In the genomic region with DNA sequence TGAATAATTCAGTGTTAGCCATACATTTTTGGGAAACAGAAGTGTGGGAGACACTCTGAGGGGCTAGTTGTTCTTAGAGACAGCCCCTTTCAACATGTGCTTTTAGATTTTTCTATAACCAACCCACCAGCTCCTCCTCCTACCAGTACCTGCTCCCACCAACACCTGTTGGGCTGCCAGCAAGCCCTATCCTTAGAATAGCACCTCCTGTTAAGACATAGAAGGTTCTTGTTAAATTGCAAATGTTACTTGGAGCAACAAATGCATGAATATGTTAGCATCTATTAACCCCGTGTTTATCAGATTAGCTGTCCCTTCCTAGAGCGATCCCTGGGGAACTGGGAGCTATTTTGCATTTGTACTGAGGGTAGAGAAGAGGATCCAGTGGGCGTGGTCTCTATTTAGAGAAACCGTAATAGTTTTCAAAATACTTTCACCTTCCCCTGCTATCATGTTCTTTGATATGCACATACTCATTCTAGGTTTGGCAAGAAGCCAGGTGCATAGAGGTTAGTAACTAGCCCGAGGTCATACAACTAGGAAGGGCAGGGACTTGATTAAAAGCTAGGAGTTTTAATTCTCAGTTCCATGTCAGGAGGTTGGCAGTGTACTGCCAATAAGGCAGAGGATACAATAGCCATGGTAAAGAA, we compare ENCODE assay signal across 20 cellular contexts.
DNase-seq lines count a peak whose midpoint lies in the region; ATAC-seq lines count a peak whose summit lies in the region.
"Had no signal": no experiment of that assay in that cellular context is flagged by ENCODE, and none has a peak within 500 bp of the region (broad histone marks: within the 10 kb centered on the region; RNA-seq: fewer than 3 reads in every experiment).

No MANE protein-coding gene starts in this region.

- peaks cover 5% of the 10 kb centered on the region for H3K4me1 ChIP-seq in mesendoderm (ENCODE audit: control insufficient read depth, low read depth, low read length)
- H3K4me1 ChIP-seq: BLaER1, transverse colon had no signal

- ATAC-seq in HG03460 (IDR thresholded peaks at IDR 0.05; ENCODE audit: unreplicated experiment): no peak
- ATAC-seq: activated CD8-positive, alpha-beta T cell treated with anti-CD3 and anti-CD28 coated beads for 36 hours; activated T-cell treated with anti-CD3 and anti-CD28 coated beads, Interleukin-2, amount 50 U/mL, for 72 hours; HCT116; natural killer cell; stimulated activated naive B cell treated with anti-CD40 and anti-IgM and Interleukin-4, amounts not matched to agents 10 μg/mL and 1 μg/mL and 100 μg/mL, for 72 hours had no signal

- no peak overlapping the region for H3K27ac ChIP-seq in mesendoderm (ENCODE audit: low read depth, low read length)
- H3K27ac ChIP-seq: BLaER1, dorsolateral prefrontal cortex, transverse colon had no signal

- H2BK5ac ChIP-seq in mesendoderm (ENCODE audit: low read length): no peak overlapping the region

- no peaks in the 10 kb centered on the region for H3K79me1 ChIP-seq in mesendoderm (ENCODE audit: low read length)

- no peak overlapping the region for H4K8ac ChIP-seq in mesendoderm (ENCODE audit: low read depth, low read length)

- H3K4me2 ChIP-seq in mesendoderm (ENCODE audit: low read length): no peak overlapping the region
- H3K4me2 ChIP-seq: BLaER1 had no signal

- DNase-seq in NCI-H1105 treated with DMSO at 0.1 percent for 48 hours (lab: John Stamatoyannopoulos, UW): peak; percentile 12
- DNase-seq in NCI-H1105 (lab: John Stamatoyannopoulos, UW): no peak
- peak; percentile 23 for DNase-seq in NCI-H1048 (lab: John Stamatoyannopoulos, UW)
- peak; percentile 15 for DNase-seq in SW480 (ENCODE audit: low spot score)
- DNase-seq in mesendoderm: peak; percentile 25
- no peak for DNase-seq in activated gamma-delta T cell (lab: John Stamatoyannopoulos, UW)
- no peak for DNase-seq in mucosa of gallbladder (ENCODE audit: low spot score)
- DNase-seq: activated B cell treated with CpG ODN at 0.5 μM for 24 hours; activated CD8-positive, alpha-beta T cell treated with anti-CD3 and anti-CD28 coated beads for 36 hours; activated T-cell treated with anti-CD3 and anti-CD28 coated beads, Interleukin-2, amount 50 U/mL, for 72 hours; dorsolateral prefrontal cortex; erythroblast; natural killer cell; NCI-H2081 treated with DMSO at 0.1 percent for 48 hours; SIG-M5; stimulated activated naive B cell treated with anti-CD40 and anti-IgM and Interleukin-4, amounts not matched to agents 10 μg/mL and 1 μg/mL and 100 μg/mL, for 72 hours; transverse colon had no signal

- no peak overlapping the region for H3K4me3 ChIP-seq in mesendoderm (ENCODE audit: low read length)
- H3K4me3 ChIP-seq: BLaER1, dorsolateral prefrontal cortex, transverse colon had no signal

- no peak overlapping the region for H2BK120ac ChIP-seq in mesendoderm (ENCODE audit: low read depth, low read length)

- no peaks in the 10 kb centered on the region for H3K27me3 ChIP-seq in mesendoderm (ENCODE audit: insufficient read depth, low read length, poor library complexity)
- H3K27me3 ChIP-seq: BLaER1, dorsolateral prefrontal cortex, transverse colon had no signal

- WGBS in mesendoderm (ENCODE audit: extremely low coverage, insufficient coverage, low lambda C conversion rate): no CpG with 5 or more reads among the region's 5 CpGs

- H3K36me3 ChIP-seq in mesendoderm (ENCODE audit: control insufficient read depth, insufficient read depth, low read length): no peaks in the 10 kb centered on the region
- H3K36me3 ChIP-seq: BLaER1, transverse colon had no signal

- H3K23ac ChIP-seq in mesendoderm (ENCODE audit: low read length): no peak overlapping the region

- H3K18ac ChIP-seq in mesendoderm (ENCODE audit: low read length): no peak overlapping the region

- H3K56ac ChIP-seq in mesendoderm (ENCODE audit: low read length): no peak overlapping the region

- H3K9ac ChIP-seq in mesendoderm (ENCODE audit: low read length): no peak overlapping the region
- H3K9ac ChIP-seq: BLaER1 had no signal

- no peak overlapping the region for H2AK5ac ChIP-seq in mesendoderm (ENCODE audit: low read length)

- H3K79me2 ChIP-seq in mesendoderm (ENCODE audit: control insufficient read depth, insufficient read depth, low read length): no peaks in the 10 kb centered on the region

- H4K5ac ChIP-seq in mesendoderm (ENCODE audit: low read length): no peak overlapping the region

- no peak overlapping the region for H3K4ac ChIP-seq in mesendoderm (ENCODE audit: low read depth, low read length)

- no peak overlapping the region for H2BK15ac ChIP-seq in mesendoderm (replicated peaks; ENCODE audit: low read depth)

Comparison
In these comparisons a context has a peak if more than half of its experiments do, and no peak if none do; other contexts are left out.
1. DNase-seq: peak in NCI-H1105 treated with DMSO at 0.1 percent for 48 hours (single experiment), NCI-H1048 (single experiment), SW480 (single experiment) and mesendoderm (single experiment); none in NCI-H1105 (single experiment), activated gamma-delta T cell (single experiment) and mucosa of gallbladder (single experiment).